32 cellular contexts compared by ENCODE assay signal in genomic region chr7:148223130-148223529, GRCh38.
"Had no signal": no experiment of that assay in that cellular context is flagged by ENCODE, and none has a peak within 500 bp of the region (broad histone marks: within the 10 kb centered on the region; RNA-seq: fewer than 3 reads in every experiment).

No MANE protein-coding gene starts in this region.

- H3K27me3 ChIP-seq: adrenal gland, ascending aorta, body of pancreas, brain microvascular endothelial cell, breast epithelium, cardiac muscle cell had no signal

- DNase-seq: activated effector memory CD4-positive, alpha-beta T cell treated with anti-CD3 and anti-CD28 coated beads, Interleukin-2, amount 50 U/mL, for 16 hours; activated effector memory CD4-positive, alpha-beta T cell treated with Interleukin-2 at 50 U/mL for 16 hours; activated gamma-delta T cell; activated gamma-delta T cell treated with Interleukin-2 at 50 U/mL for 16 hours; activated naive CD4-positive, alpha-beta T cell; activated naive CD4-positive, alpha-beta T cell treated with anti-CD3 and anti-CD28 coated beads for 36 hours; activated naive CD4-positive, alpha-beta T cell treated with anti-CD3 and anti-CD28 coated beads, Interleukin-2, amount 10 ng/mL, durations not matched to agents 7 days and 5 days; activated naive CD4-positive, alpha-beta T cell treated with anti-CD3 and anti-CD28 coated beads, Interleukin-2, amount 50 U/mL, for 16 hours; activated naive CD4-positive, alpha-beta T cell treated with Interleukin-2 at 50 U/mL for 16 hours; activated naive CD8-positive, alpha-beta T cell treated with anti-CD3 and anti-CD28 coated beads for 36 hours; activated naive CD8-positive, alpha-beta T cell treated with anti-CD3 and anti-CD28 coated beads, Interleukin-2, amount 10 ng/mL, durations not matched to agents 7 days and 5 days; activated naive CD8-positive, alpha-beta T cell treated with anti-CD3 and anti-CD28 coated beads, Interleukin-2, amount 50 U/mL, for 24 hours; activated T-cell treated with anti-CD3 and anti-CD28 coated beads, Interleukin-2, amount 50 U/mL, for 1 hour; activated T-cell treated with anti-CD3 and anti-CD28 coated beads, Interleukin-2, amount 50 U/mL, for 24 hours; activated T-cell treated with anti-CD3 and anti-CD28 coated beads, Interleukin-2, amount 50 U/mL, for 4 hours; activated T-cell treated with anti-CD3 and anti-CD28 coated beads, Interleukin-2, amount 50 U/mL, for 48 hours; activated T-cell treated with anti-CD3 and anti-CD28 coated beads, Interleukin-2, amount 50 U/mL, for 72 hours; adrenal gland; amniotic stem cell; amygdala; anterior cingulate cortex; aorta; body of pancreas; brain microvascular endothelial cell; caudate nucleus; central memory CD4-positive, alpha-beta T cell; cerebellar nuclear complex had no signal

- FAIRE-seq: astrocyte, bronchial epithelial cell had no signal

- H3K36me3 ChIP-seq: adrenal gland, ascending aorta, brain microvascular endothelial cell, breast epithelium, cardiac muscle cell had no signal

- H3K4me3 ChIP-seq: adrenal gland, ascending aorta, body of pancreas, breast epithelium, cardiac muscle cell had no signal

- H3K9me3 ChIP-seq: adrenal gland, ascending aorta, body of pancreas had no signal

- H3K27ac ChIP-seq: adrenal gland, ascending aorta, body of pancreas, brain microvascular endothelial cell, breast epithelium, cardiac muscle cell had no signal

- H3K4me1 ChIP-seq: adrenal gland, ascending aorta, body of pancreas, breast epithelium had no signal
